Comparison of ENCODE assay signal across 9 cellular contexts in the genomic region with DNA sequence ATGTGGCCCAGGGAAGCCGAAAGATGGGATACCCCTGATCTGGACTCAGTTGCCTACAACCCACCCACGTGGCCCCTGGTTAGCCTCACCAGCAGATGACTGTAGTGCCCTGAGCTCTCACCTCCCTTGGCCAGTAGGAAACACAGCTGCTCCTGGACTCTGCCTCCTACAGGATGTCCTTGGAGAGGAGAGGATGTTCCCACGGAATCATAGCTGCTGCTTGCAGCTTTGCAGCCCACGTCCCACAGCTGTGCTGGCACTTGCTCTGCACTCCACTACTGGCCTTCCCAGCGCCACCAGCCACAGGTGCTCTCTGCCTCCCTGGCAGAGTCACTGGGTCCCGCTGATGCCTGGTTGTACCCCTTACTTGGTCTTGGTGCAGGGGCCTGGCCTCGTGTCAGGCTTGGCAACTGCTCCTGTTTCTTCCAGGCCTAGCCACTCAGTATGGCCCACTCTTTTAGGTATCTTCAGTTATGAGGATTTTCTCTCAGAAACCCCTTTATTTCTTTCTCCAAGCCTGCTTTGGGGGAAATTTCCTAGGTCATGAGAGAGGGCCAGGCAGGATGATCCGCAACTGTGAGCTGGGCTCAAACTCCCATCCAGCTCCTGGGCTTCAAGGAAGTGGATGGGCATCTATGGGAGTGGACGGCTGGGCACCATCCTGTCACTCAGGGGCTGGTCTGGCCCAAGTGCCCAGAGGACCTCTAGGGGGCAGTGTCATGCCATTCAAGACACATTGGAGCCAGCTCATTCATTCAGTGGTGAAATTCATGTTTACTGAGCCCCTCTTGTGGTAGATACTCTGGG. TPM values are rescaled to one million over a fixed set of nuclear protein-coding genes. Genes with fewer than 3 reads are reported as not detected.
DNase-seq lines count a peak whose midpoint lies in the region; ATAC-seq and TF ChIP-seq lines count a peak whose summit lies in the region.
"Had no signal": no experiment of that assay in that cellular context is flagged by ENCODE, and none has a peak within 500 bp of the region (broad histone marks: within the 10 kb centered on the region; RNA-seq: fewer than 3 reads in every experiment).

No MANE protein-coding gene starts in this region.

- no peaks in the 10 kb centered on the region for H3K9me3 Mint-ChIP-seq in naive thymus-derived CD8-positive, alpha-beta T cell
- H3K9me3 Mint-ChIP-seq in stimulated activated naive B cell treated with anti-CD40 and anti-IgM and Interleukin-4, amounts not matched to agents 10 μg/mL and 1 μg/mL and 100 μg/mL, for 72 hours, result no peaks in the 10 kb centered on the region

- H3K4me3 ChIP-seq in epithelial cell of proximal tubule (ENCODE audit: low read depth, low read length), result no peak overlapping the region
- H3K4me3 ChIP-seq: skin epidermis had no signal

- TF ChIP-seq CTCF in epithelial cell of proximal tubule (conservative IDR thresholded peaks at IDR 0.05; ENCODE audit: low read depth, low read length), result peak; percentile 83

- peak; percentile 27 for DNase-seq in NK-92 treated with Interleukin-12 subunit alpha and Interleukin-12 subunit beta, amount 100 ng/mL, for 24 hours (lab: John Stamatoyannopoulos, UW)
- DNase-seq in NK-92 (lab: John Stamatoyannopoulos, UW; ENCODE audit: unreplicated experiment) (no peak), NCI-H226 (peak; percentile 14), epithelial cell of proximal tubule (ENCODE audit: low read depth) (no peak)
- DNase-seq in activated CD8-positive, alpha-beta memory T cell treated with anti-CD3 and anti-CD28 coated beads for 48 hours (ENCODE audit: low read depth in 2 of 3, low spot score in 2 of 3), result peak in 2 of 3 experiments; percentile 17 to 36
- peak; percentile 51 to 86 (median 67) for DNase-seq in naive thymus-derived CD8-positive, alpha-beta T cell
- peak; percentile 36 for DNase-seq in stimulated activated naive B cell treated with anti-CD40 and anti-IgM and Interleukin-4, amounts not matched to agents 10 μg/mL and 1 μg/mL and 100 μg/mL, for 72 hours

- no peaks in the 10 kb centered on the region for H3K27me3 Mint-ChIP-seq in naive thymus-derived CD8-positive, alpha-beta T cell
- H3K27me3 Mint-ChIP-seq in stimulated activated naive B cell treated with anti-CD40 and anti-IgM and Interleukin-4, amounts not matched to agents 10 μg/mL and 1 μg/mL and 100 μg/mL, for 72 hours, result no peaks in the 10 kb centered on the region

- POLR2A ChIA-PET in naive thymus-derived CD8-positive, alpha-beta T cell (lab: Charles Lee), result interaction anchor here (0.6 to 2.1 kb wide), 2 partner anchors 40 to 66 kb away, joined by 3 to 5 read pairs; a partner anchor contains a TSS

- H3K36me3 Mint-ChIP-seq in naive thymus-derived CD8-positive, alpha-beta T cell, result no peaks in the 10 kb centered on the region
- no peaks in the 10 kb centered on the region for H3K36me3 Mint-ChIP-seq in stimulated activated naive B cell treated with anti-CD40 and anti-IgM and Interleukin-4, amounts not matched to agents 10 μg/mL and 1 μg/mL and 100 μg/mL, for 72 hours

- no peak overlapping the region for H3K4me3 Mint-ChIP-seq in naive thymus-derived CD8-positive, alpha-beta T cell
- H3K4me3 Mint-ChIP-seq in stimulated activated naive B cell treated with anti-CD40 and anti-IgM and Interleukin-4, amounts not matched to agents 10 μg/mL and 1 μg/mL and 100 μg/mL, for 72 hours, result no peak overlapping the region

- H3K4me1 Mint-ChIP-seq in naive thymus-derived CD8-positive, alpha-beta T cell, result peaks cover 4 to 8% (median 7%) of the 10 kb centered on the region in 4 donors
- H3K4me1 Mint-ChIP-seq in stimulated activated naive B cell treated with anti-CD40 and anti-IgM and Interleukin-4, amounts not matched to agents 10 μg/mL and 1 μg/mL and 100 μg/mL, for 72 hours, result peaks cover 4 to 5% of the 10 kb centered on the region in 2 donors

- ATAC-seq in HG02623 (IDR thresholded peaks at IDR 0.05; ENCODE audit: unreplicated experiment), result peak; percentile 71
- peak; percentile 99 for ATAC-seq in naive thymus-derived CD8-positive, alpha-beta T cell
- peak; percentile 95 to 98 for ATAC-seq in stimulated activated naive B cell treated with anti-CD40 and anti-IgM and Interleukin-4, amounts not matched to agents 10 μg/mL and 1 μg/mL and 100 μg/mL, for 72 hours (replicated peaks)

- H3K27ac Mint-ChIP-seq in naive thymus-derived CD8-positive, alpha-beta T cell, result peak overlapping the region in 2 of 10 donors; percentile 3 to 80
- no peak overlapping the region for H3K27ac Mint-ChIP-seq in stimulated activated naive B cell treated with anti-CD40 and anti-IgM and Interleukin-4, amounts not matched to agents 10 μg/mL and 1 μg/mL and 100 μg/mL, for 72 hours

RNA-seq across cellular contexts. Expression of a gene that starts 16.3 kb away (rescaled TPM):
- 5.3 and 6.1 TPM in 2 replicates for total RNA-seq in epithelial cell of proximal tubule
- 10 to 100 TPM; 41.0 to 41.9 TPM for total RNA-seq in naive thymus-derived CD8-positive, alpha-beta T cell
- 10 to 100 TPM; 12.3 to 21.6 (median 16.0) TPM for polyA plus RNA-seq in naive thymus-derived CD8-positive, alpha-beta T cell

RNA-seq across cellular contexts. Expression of a gene that starts 55.1 kb away (rescaled TPM):
- total RNA-seq in epithelial cell of proximal tubule, result 9.7 and 11.2 TPM in 2 replicates
- 10 to 100 TPM; 39.3 to 42.7 TPM for total RNA-seq in naive thymus-derived CD8-positive, alpha-beta T cell
- polyA plus RNA-seq in naive thymus-derived CD8-positive, alpha-beta T cell, result 10 to 100 TPM; 11.0 to 23.0 (median 15.6) TPM

Comparison
In these comparisons a context has a peak if more than half of its experiments do, and no peak if none do; other contexts are left out.
1. DNase-seq: peak in NK-92 treated with Interleukin-12 subunit alpha and Interleukin-12 subunit beta, amount 100 ng/mL, for 24 hours (single experiment), NCI-H226 (single experiment), activated CD8-positive, alpha-beta memory T cell treated with anti-CD3 and anti-CD28 coated beads for 48 hours (2 of 3), naive thymus-derived CD8-positive, alpha-beta T cell (10 of 10) and stimulated activated naive B cell treated with anti-CD40 and anti-IgM and Interleukin-4, amounts not matched to agents 10 μg/mL and 1 μg/mL and 100 μg/mL, for 72 hours (single experiment); none in NK-92 (single experiment) and epithelial cell of proximal tubule (single experiment).
2. Peak in every context shown above with its lines, with median percentiles within 50 percentile points of each other: ATAC-seq.